Comparison of ENCODE assay signal across 1 cellular context in genomic region chr20:25136643-25137559, GRCh38.
TF ChIP-seq lines count a peak whose summit lies in the region.

No MANE protein-coding gene starts in this region.

TF ChIP-seq in endothelial cell of umbilical vein, 7 proteins besides CTCF, POLR2A, EP300 and RAD21 (continued from another document):
- no peak for TF ChIP-seq MYC (IDR thresholded peaks at IDR 0.05; ENCODE audit: low read depth, low read length)
